In genomic region chr17:36755586-36755985, GRCh38 we compare ENCODE assay signal across 8 cellular contexts.
DNase-seq lines count a peak whose midpoint lies in the region; ATAC-seq and TF ChIP-seq lines count a peak whose summit lies in the region.

No MANE protein-coding gene starts in this region.

- DNase-seq in Calu3: peak; percentile 84
- peak; percentile 21 for DNase-seq in LNCaP clone FGC (ENCODE audit: low read depth)
- DNase-seq in activated CD4-positive, alpha-beta T cell treated with anti-CD3 and anti-CD28 coated beads, Interleukin-2, amount 10 ng/mL, durations not matched to agents 24 days and 14 days: peak; percentile 83
- DNase-seq in erythroblast (lab: John Stamatoyannopoulos, UW): peak; percentile 53 to 61
- peak; percentile 3 to 20 (median 12) for DNase-seq in stimulated activated CD4-positive, alpha-beta T cell treated with anti-CD3 and anti-CD28 coated beads, TNF-alpha, amount 100 ng/mL, for 4 hours (ENCODE audit: low read depth in 3 of 3)
- no peak for DNase-seq in NCI-H446 (lab: John Stamatoyannopoulos, UW)
- no peak for DNase-seq in cortex of kidney (lab: John Stamatoyannopoulos, UW)
- DNase-seq in stimulated activated naive B cell treated with anti-CD40 and anti-IgM and Interleukin-4, amounts not matched to agents 10 μg/mL and 1 μg/mL and 100 μg/mL, for 72 hours: no peak

- H3K4me1 Mint-ChIP-seq in Calu3 (ENCODE audit: low read depth, unreplicated experiment): no peaks in the 10 kb centered on the region
- H3K4me1 Mint-ChIP-seq in activated CD4-positive, alpha-beta T cell treated with anti-CD3 and anti-CD28 coated beads, Interleukin-2, amount 10 ng/mL, durations not matched to agents 24 days and 14 days: no peaks in the 10 kb centered on the region
- H3K4me1 Mint-ChIP-seq in stimulated activated naive B cell treated with anti-CD40 and anti-IgM and Interleukin-4, amounts not matched to agents 10 μg/mL and 1 μg/mL and 100 μg/mL, for 72 hours: no peaks in the 10 kb centered on the region

- peaks cover 77% of the 10 kb centered on the region for H3K27me3 Mint-ChIP-seq in Calu3 (ENCODE audit: unreplicated experiment)
- H3K27me3 Mint-ChIP-seq in activated CD4-positive, alpha-beta T cell treated with anti-CD3 and anti-CD28 coated beads, Interleukin-2, amount 10 ng/mL, durations not matched to agents 24 days and 14 days: peaks cover 5% of the 10 kb centered on the region
- peaks cover 21 to 41% of the 10 kb centered on the region in 2 donors for H3K27me3 Mint-ChIP-seq in stimulated activated naive B cell treated with anti-CD40 and anti-IgM and Interleukin-4, amounts not matched to agents 10 μg/mL and 1 μg/mL and 100 μg/mL, for 72 hours

- intact Hi-C loops in Calu3 (cut with micrococcal nuclease; ENCODE audit: unreplicated experiment): loop anchor here (1.0 to 10.0 kb wide), 2 partner anchors 126 to 289 kb away; no protein-coding TSS in a partner anchor
- intact Hi-C loops in activated CD4-positive, alpha-beta T cell treated with anti-CD3 and anti-CD28 coated beads, Interleukin-2, amount 10 ng/mL, durations not matched to agents 24 days and 14 days (cut with micrococcal nuclease): loop anchor here (1.0 kb wide), 2 partner anchors 49 to 126 kb away; no protein-coding TSS in a partner anchor

- H3K9me3 Mint-ChIP-seq in Calu3 (ENCODE audit: low read depth, unreplicated experiment): no peaks in the 10 kb centered on the region
- H3K9me3 Mint-ChIP-seq in activated CD4-positive, alpha-beta T cell treated with anti-CD3 and anti-CD28 coated beads, Interleukin-2, amount 10 ng/mL, durations not matched to agents 24 days and 14 days: no peaks in the 10 kb centered on the region
- no peaks in the 10 kb centered on the region for H3K9me3 Mint-ChIP-seq in stimulated activated naive B cell treated with anti-CD40 and anti-IgM and Interleukin-4, amounts not matched to agents 10 μg/mL and 1 μg/mL and 100 μg/mL, for 72 hours

- TF ChIP-seq CTCF in Calu3 (IDR thresholded peaks at IDR 0.05; ENCODE audit: unreplicated experiment) (peak; percentile 93), LNCaP clone FGC (IDR thresholded peaks at IDR 0.05; ENCODE audit: control insufficient read depth, extremely low read depth, insufficient read depth) (peak; percentile 63)

- no peak overlapping the region for H3K4me3 Mint-ChIP-seq in Calu3 (ENCODE audit: low read depth, unreplicated experiment)
- H3K4me3 Mint-ChIP-seq in activated CD4-positive, alpha-beta T cell treated with anti-CD3 and anti-CD28 coated beads, Interleukin-2, amount 10 ng/mL, durations not matched to agents 24 days and 14 days: no peak overlapping the region
- no peak overlapping the region for H3K4me3 Mint-ChIP-seq in stimulated activated naive B cell treated with anti-CD40 and anti-IgM and Interleukin-4, amounts not matched to agents 10 μg/mL and 1 μg/mL and 100 μg/mL, for 72 hours

- no peak for ATAC-seq in stimulated activated naive B cell treated with anti-CD40 and anti-IgM and Interleukin-4, amounts not matched to agents 10 μg/mL and 1 μg/mL and 100 μg/mL, for 72 hours (replicated peaks)

- CTCF ChIA-PET in Calu3 (lab: Charles Lee): interaction anchor here (0.6 to 1.9 kb wide), 18 partner anchors 8 to 292 kb away, joined by 3 to 21 read pairs (median 4); partner anchors contain the start of gene MRM1

- no TSS peak for BruUV-seq in Calu3 (replicated peaks; lab: Mats Ljungman, UMichigan)

- H3K4me3 ChIP-seq in LNCaP clone FGC (ENCODE audit: low read depth, low read length): no peak overlapping the region

- no peak for TF ChIP-seq POLR2A in erythroblast (IDR thresholded peaks at IDR 0.05; ENCODE audit: low read length)

- no peaks in the 10 kb centered on the region for H3K36me3 Mint-ChIP-seq in Calu3 (ENCODE audit: insufficient read depth, unreplicated experiment)
- H3K36me3 Mint-ChIP-seq in activated CD4-positive, alpha-beta T cell treated with anti-CD3 and anti-CD28 coated beads, Interleukin-2, amount 10 ng/mL, durations not matched to agents 24 days and 14 days (ENCODE audit: low read depth): no peaks in the 10 kb centered on the region
- no peaks in the 10 kb centered on the region for H3K36me3 Mint-ChIP-seq in stimulated activated naive B cell treated with anti-CD40 and anti-IgM and Interleukin-4, amounts not matched to agents 10 μg/mL and 1 μg/mL and 100 μg/mL, for 72 hours

- H3K27ac Mint-ChIP-seq in Calu3 (ENCODE audit: unreplicated experiment): no peak overlapping the region
- no peak overlapping the region for H3K27ac Mint-ChIP-seq in activated CD4-positive, alpha-beta T cell treated with anti-CD3 and anti-CD28 coated beads, Interleukin-2, amount 10 ng/mL, durations not matched to agents 24 days and 14 days
- H3K27ac Mint-ChIP-seq in stimulated activated naive B cell treated with anti-CD40 and anti-IgM and Interleukin-4, amounts not matched to agents 10 μg/mL and 1 μg/mL and 100 μg/mL, for 72 hours: no peak overlapping the region

Comparison
In these comparisons a context has a peak if more than half of its experiments do, and no peak if none do; other contexts are left out.
1. DNase-seq: peak in Calu3 (single experiment), LNCaP clone FGC (single experiment), activated CD4-positive, alpha-beta T cell treated with anti-CD3 and anti-CD28 coated beads, Interleukin-2, amount 10 ng/mL, durations not matched to agents 24 days and 14 days (single experiment), erythroblast (2 of 2) and stimulated activated CD4-positive, alpha-beta T cell treated with anti-CD3 and anti-CD28 coated beads, TNF-alpha, amount 100 ng/mL, for 4 hours (3 of 3); none in NCI-H446 (0 of 2), cortex of kidney (single experiment) and stimulated activated naive B cell treated with anti-CD40 and anti-IgM and Interleukin-4, amounts not matched to agents 10 μg/mL and 1 μg/mL and 100 μg/mL, for 72 hours (single experiment).